Comparison of ENCODE assay signal across 27 cellular contexts in the genomic region with DNA sequence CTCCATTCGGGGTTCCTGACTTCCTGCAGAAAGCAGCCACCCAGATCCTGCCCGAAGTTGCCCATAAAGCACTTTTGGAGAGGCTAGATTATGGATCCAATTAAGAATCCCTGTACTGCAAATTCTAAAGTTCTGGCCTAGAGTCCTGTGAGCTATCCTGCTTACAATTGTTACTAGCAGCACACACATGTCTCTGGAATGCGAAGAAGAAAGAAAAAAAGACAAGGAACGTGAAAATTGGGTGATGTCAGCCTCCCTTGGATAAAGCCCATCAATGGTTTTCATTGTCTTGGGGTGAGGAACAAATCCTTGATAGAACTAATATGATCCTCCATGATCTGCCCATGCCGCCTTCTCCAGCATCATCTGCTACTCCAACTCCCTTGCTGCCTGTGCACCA.
DNase-seq lines count a peak whose midpoint lies in the region; ATAC-seq, FAIRE-seq and TF ChIP-seq lines count a peak whose summit lies in the region.
"Had no signal": no experiment of that assay in that cellular context is flagged by ENCODE, and none has a peak within 500 bp of the region (broad histone marks: within the 10 kb centered on the region; RNA-seq: fewer than 3 reads in every experiment).

No MANE protein-coding gene starts in this region.

- H3K4me2 ChIP-seq in astrocyte (ENCODE audit: low read length) = no peak overlapping the region
- H3K4me2 ChIP-seq: A549, GM23338, KMS-11 had no signal

- H3K4me1 Mint-ChIP-seq in HFFc6 (ENCODE audit: low read depth) (peaks cover 33% of the 10 kb centered on the region), astrocyte (ENCODE audit: low read depth, unreplicated experiment) (no peaks in the 10 kb centered on the region)
- no peaks in the 10 kb centered on the region for H3K4me1 Mint-ChIP-seq in stimulated activated naive B cell treated with anti-CD40 and anti-IgM and Interleukin-4, amounts not matched to agents 10 μg/mL and 1 μg/mL and 100 μg/mL, for 72 hours
- H3K4me1 Mint-ChIP-seq: B cell; CD4-positive, alpha-beta memory T cell had no signal

- H3K27ac Mint-ChIP-seq in HFFc6 (peak overlapping the region; percentile 1; the same call in 1 of the 2 replicates), astrocyte (ENCODE audit: unreplicated experiment) (no peak overlapping the region)
- H3K27ac Mint-ChIP-seq in stimulated activated naive B cell treated with anti-CD40 and anti-IgM and Interleukin-4, amounts not matched to agents 10 μg/mL and 1 μg/mL and 100 μg/mL, for 72 hours = no peak overlapping the region
- H3K27ac Mint-ChIP-seq: B cell; CD4-positive, alpha-beta memory T cell had no signal

- ATAC-seq in GM19467 (IDR thresholded peaks at IDR 0.05; ENCODE audit: unreplicated experiment) = no peak
- ATAC-seq in stimulated activated naive B cell treated with anti-CD40 and anti-IgM and Interleukin-4, amounts not matched to agents 10 μg/mL and 1 μg/mL and 100 μg/mL, for 72 hours (replicated peaks) = no peak
- ATAC-seq: A549, GM12878, GM23338, HepG2, Panc1, Right ventricle myocardium inferior had no signal

- no peak overlapping the region for H3K9ac ChIP-seq in astrocyte (ENCODE audit: low read length)
- H3K9ac ChIP-seq: KMS-11 had no signal

- no peak overlapping the region for H3K27ac ChIP-seq in astrocyte (ENCODE audit: low read depth, low read length)
- H3K27ac ChIP-seq: A549, KMS-11, SK-N-MC had no signal

- peak; percentile 47 for FAIRE-seq in astrocyte (lab: Jason Lieb, UNC)
- FAIRE-seq: A549, G401.6, GM12878, GM18507, HepG2 had no signal

- DNase-seq in AG20443 (ENCODE audit: low spot score) (peak; percentile 74), HFFc6 (peak; percentile 52), astrocyte (ENCODE audit: low read depth) (peak; percentile 44), foreskin melanocyte (peak; percentile 43), germinal center (ENCODE audit: low spot score) (no peak), occipital lobe (lab: John Stamatoyannopoulos, UW) (no peak)
- DNase-seq in stimulated activated naive B cell treated with anti-CD40 and anti-IgM and Interleukin-4, amounts not matched to agents 10 μg/mL and 1 μg/mL and 100 μg/mL, for 72 hours = no peak
- DNase-seq: Calu3; CD4-positive, alpha-beta memory T cell; DMS53; MM.1S; NCI-H1092 treated with DMSO at 0.1 percent for 48 hours; NCI-H2081 treated with DMSO at 0.1 percent for 48 hours; NCI-H510A; NCI-H82 had no signal

- TF ChIP-seq CTCF in HFFc6 (IDR thresholded peaks at IDR 0.05) (no peak), astrocyte (IDR thresholded peaks at IDR 0.05; ENCODE audit: insufficient read depth, low read depth, low read length) (no peak)

- H3K4me3 ChIP-seq in astrocyte (ENCODE audit: insufficient read depth, low read depth, low read length) = no peak overlapping the region
- H3K4me3 ChIP-seq: A549, GM12878, GM23338, SK-N-MC had no signal

- H3K27me3 Mint-ChIP-seq in HFFc6 (ENCODE audit: insufficient read depth) (peaks cover 4% of the 10 kb centered on the region), astrocyte (ENCODE audit: low read depth, unreplicated experiment) (peaks cover 2% of the 10 kb centered on the region)
- H3K27me3 Mint-ChIP-seq in stimulated activated naive B cell treated with anti-CD40 and anti-IgM and Interleukin-4, amounts not matched to agents 10 μg/mL and 1 μg/mL and 100 μg/mL, for 72 hours = peaks cover 0 to 4% of the 10 kb centered on the region in 2 donors
- H3K27me3 Mint-ChIP-seq: B cell; CD4-positive, alpha-beta memory T cell had no signal

- no peaks in the 10 kb centered on the region for H3K79me2 ChIP-seq in astrocyte (ENCODE audit: insufficient read depth, low read length)

- H3K27me3 ChIP-seq in astrocyte (ENCODE audit: insufficient read depth, low read length) = no peaks in the 10 kb centered on the region

- no peaks in the 10 kb centered on the region for H3K4me1 ChIP-seq in astrocyte (ENCODE audit: insufficient read depth, low read length)
- H3K4me1 ChIP-seq: A549 had no signal

- H3K4me3 Mint-ChIP-seq in HFFc6 (no peak overlapping the region), astrocyte (ENCODE audit: unreplicated experiment) (no peak overlapping the region)
- no peak overlapping the region for H3K4me3 Mint-ChIP-seq in stimulated activated naive B cell treated with anti-CD40 and anti-IgM and Interleukin-4, amounts not matched to agents 10 μg/mL and 1 μg/mL and 100 μg/mL, for 72 hours
- H3K4me3 Mint-ChIP-seq: B cell; CD4-positive, alpha-beta memory T cell; GM23338 had no signal

- no peaks in the 10 kb centered on the region for H3K9me3 ChIP-seq in astrocyte (ENCODE audit: insufficient read depth, low read depth, low read length)
- H3K9me3 ChIP-seq: A549 had no signal

- no peak overlapping the region for H2AFZ ChIP-seq in astrocyte (ENCODE audit: low read depth, low read length)
- H2AFZ ChIP-seq: GM23338 had no signal

- H3K9me3 Mint-ChIP-seq in HFFc6 (peaks cover 4% of the 10 kb centered on the region; the same call in 1 of the 2 replicates), astrocyte (ENCODE audit: unreplicated experiment) (peaks cover 4% of the 10 kb centered on the region)
- H3K9me3 Mint-ChIP-seq in stimulated activated naive B cell treated with anti-CD40 and anti-IgM and Interleukin-4, amounts not matched to agents 10 μg/mL and 1 μg/mL and 100 μg/mL, for 72 hours = peaks cover 8 to 9% of the 10 kb centered on the region in 2 donors

- no peaks in the 10 kb centered on the region for H3K36me3 ChIP-seq in astrocyte (ENCODE audit: insufficient read depth, low read length)

- H4K20me1 ChIP-seq in astrocyte (ENCODE audit: insufficient read depth, low read length) = no peaks in the 10 kb centered on the region

- no peaks in the 10 kb centered on the region for H3K36me3 Mint-ChIP-seq in HFFc6 (ENCODE audit: low read depth)
- H3K36me3 Mint-ChIP-seq in astrocyte (ENCODE audit: low read depth, unreplicated experiment) = no peaks in the 10 kb centered on the region
- no peaks in the 10 kb centered on the region for H3K36me3 Mint-ChIP-seq in stimulated activated naive B cell treated with anti-CD40 and anti-IgM and Interleukin-4, amounts not matched to agents 10 μg/mL and 1 μg/mL and 100 μg/mL, for 72 hours
- H3K36me3 Mint-ChIP-seq: CD4-positive, alpha-beta memory T cell had no signal

Comparison
In these comparisons a context has a peak if more than half of its experiments do, and no peak if none do; other contexts are left out.
1. DNase-seq: peak in AG20443 (single experiment), HFFc6 (single experiment), astrocyte (single experiment) and foreskin melanocyte (single experiment); none in germinal center (single experiment), stimulated activated naive B cell treated with anti-CD40 and anti-IgM and Interleukin-4, amounts not matched to agents 10 μg/mL and 1 μg/mL and 100 μg/mL, for 72 hours (single experiment) and occipital lobe (single experiment).